22 cellular contexts compared by ENCODE assay signal in genomic region chr5:122442938-122443337, GRCh38.
DNase-seq lines count a peak whose midpoint lies in the region; ATAC-seq and TF ChIP-seq lines count a peak whose summit lies in the region.
"Had no signal": no experiment of that assay in that cellular context is flagged by ENCODE, and none has a peak within 500 bp of the region (broad histone marks: within the 10 kb centered on the region; RNA-seq: fewer than 3 reads in every experiment).

No MANE protein-coding gene starts in this region.

- no peak overlapping the region for H3K4me3 Mint-ChIP-seq in osteocyte (ENCODE audit: unreplicated experiment)
- H3K4me3 Mint-ChIP-seq: naive thymus-derived CD4-positive, alpha-beta T cell had no signal

- peaks cover 64% of the 10 kb centered on the region for H3K4me1 Mint-ChIP-seq in osteocyte (ENCODE audit: unreplicated experiment)
- H3K4me1 Mint-ChIP-seq: naive thymus-derived CD4-positive, alpha-beta T cell had no signal

- H3K4me1 ChIP-seq in tibial nerve, result peaks cover 0 to 5% (median 0%) of the 10 kb centered on the region in 4 donors
- H3K4me1 ChIP-seq: body of pancreas had no signal

- no peak overlapping the region for H3K27ac ChIP-seq in tibial nerve
- H3K27ac ChIP-seq: body of pancreas, coronary artery, skin epidermis had no signal

- no peak overlapping the region for H3K4me3 ChIP-seq in tibial nerve
- H3K4me3 ChIP-seq: body of pancreas, coronary artery, lung, skin epidermis, tibial artery had no signal

- peaks cover 5% of the 10 kb centered on the region for H3K27me3 Mint-ChIP-seq in osteocyte (ENCODE audit: unreplicated experiment)

- H3K27ac Mint-ChIP-seq in osteocyte (ENCODE audit: unreplicated experiment), result peak overlapping the region; percentile 20
- H3K27ac Mint-ChIP-seq: naive thymus-derived CD4-positive, alpha-beta T cell had no signal

- WGBS in tibial nerve, 2 donors, result 39 to 50% methylated on average over 1 of the region's 1 CpG

- ATAC-seq in GM18907 (IDR thresholded peaks at IDR 0.05; ENCODE audit: unreplicated experiment) (peak; percentile 61), GM21786 (IDR thresholded peaks at IDR 0.05; ENCODE audit: unreplicated experiment) (peak; percentile 67), HG03378 (IDR thresholded peaks at IDR 0.05; ENCODE audit: unreplicated experiment) (peak; percentile 91), HG03159 (IDR thresholded peaks at IDR 0.05; ENCODE audit: unreplicated experiment) (no peak)
- ATAC-seq: body of pancreas; naive thymus-derived CD4-positive, alpha-beta T cell had no signal

- H3K9me3 Mint-ChIP-seq in osteocyte (ENCODE audit: unreplicated experiment), result no peaks in the 10 kb centered on the region

- TF ChIP-seq CTCF in osteocyte (IDR thresholded peaks at IDR 0.05) (no peak), tibial nerve (IDR thresholded peaks at IDR 0.05) (no peak)

- no peaks in the 10 kb centered on the region for H3K27me3 ChIP-seq in tibial nerve
- H3K27me3 ChIP-seq: body of pancreas, tibial artery had no signal

- TF ChIP-seq POLR2A in tibial nerve (IDR thresholded peaks at IDR 0.05), result no peak

- peaks cover 6% of the 10 kb centered on the region for H3K36me3 Mint-ChIP-seq in osteocyte (ENCODE audit: unreplicated experiment)
- H3K36me3 Mint-ChIP-seq: naive thymus-derived CD4-positive, alpha-beta T cell had no signal

- no peaks in the 10 kb centered on the region for H3K9me3 ChIP-seq in tibial nerve
- H3K9me3 ChIP-seq: body of pancreas, tibial artery had no signal

- H3K36me3 ChIP-seq in tibial nerve, result no peaks in the 10 kb centered on the region

- TF ChIP-seq EP300 in tibial nerve (IDR thresholded peaks at IDR 0.05), result no peak

- DNase-seq in osteocyte (ENCODE audit: extremely low spot score, unreplicated experiment), result no peak
- DNase-seq in cortex of kidney (lab: John Stamatoyannopoulos, UW), result no peak
- no peak for DNase-seq in amygdala (lab: John Stamatoyannopoulos, UW)
- DNase-seq in tibial nerve (ENCODE audit: low spot score in 2 of 2), result no peak
- DNase-seq: activated CD4-positive, alpha-beta T cell treated with anti-CD3 and anti-CD28 coated beads for 1 hour; activated CD8-positive, alpha-beta memory T cell treated with anti-CD3 and anti-CD28 coated beads, Interleukin-2, amount 50 U/mL, for 48 hours; activated naive CD4-positive, alpha-beta T cell treated with Interleukin-2 at 50 U/mL for 16 hours; body of pancreas; HCEC 1CT; naive thymus-derived CD4-positive, alpha-beta T cell; NCI-H187; NCI-H510A; SIG-M5; stimulated activated CD4-positive, alpha-beta T cell treated with anti-CD3 and anti-CD28 coated beads, Interleukin-4, amount 100 ng/mL, for 4 hours; tibial artery had no signal
